Comparison of ENCODE assay signal across 16 cellular contexts in the genomic region with DNA sequence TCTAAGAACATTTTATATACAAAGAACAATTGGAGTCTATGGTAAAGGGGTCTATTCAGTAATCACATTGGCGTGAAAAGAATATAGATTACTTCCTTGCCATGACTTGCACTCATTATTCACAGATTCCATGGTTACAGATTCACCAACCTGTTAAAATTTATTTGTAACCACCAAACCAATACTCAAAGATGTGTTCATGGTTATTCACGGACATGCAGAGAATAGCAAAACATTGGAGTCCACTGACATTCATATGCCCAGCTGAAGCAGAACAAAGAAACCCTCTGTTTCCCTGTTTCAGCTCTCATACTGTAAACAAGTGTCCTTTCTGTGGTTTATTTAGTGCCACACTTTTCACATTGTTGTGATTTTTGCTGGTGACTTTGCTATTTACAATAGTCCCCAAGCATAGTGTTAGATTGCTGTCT.
DNase-seq lines count a peak whose midpoint lies in the region; ATAC-seq and TF ChIP-seq lines count a peak whose summit lies in the region.
"Had no signal": no experiment of that assay in that cellular context is flagged by ENCODE, and none has a peak within 500 bp of the region (broad histone marks: within the 10 kb centered on the region; RNA-seq: fewer than 3 reads in every experiment).

No MANE protein-coding gene starts in this region.

- H3K9me3 Mint-ChIP-seq in WTC11 = no peaks in the 10 kb centered on the region
- H3K9me3 Mint-ChIP-seq in stimulated activated memory B cell treated with anti-CD40 and anti-IgM and Interleukin-4, amounts not matched to agents 10 μg/mL and 1 μg/mL and 100 μg/mL, for 72 hours = peaks cover under 1% of the 10 kb centered on the region

- peak; percentile 1 for DNase-seq in NCI-H345 (lab: John Stamatoyannopoulos, UW)
- no peak for DNase-seq in NCI-H345 treated with DMSO at 0.1 percent for 48 hours (lab: John Stamatoyannopoulos, UW; ENCODE audit: unreplicated experiment)
- no peak for DNase-seq in WTC11 (ENCODE audit: low spot score)
- peak; percentile 16 for DNase-seq in iris pigment epithelial cell (ENCODE audit: low read depth)
- peak; percentile 87 for DNase-seq in superior temporal gyrus (ENCODE audit: extremely low spot score)
- no peak for DNase-seq in AG08396 (ENCODE audit: low spot score)
- DNase-seq: CD4-positive, alpha-beta T cell; effector memory CD4-positive, alpha-beta T cell; gastrocnemius medialis; Karpas-422; NCI-H1436; NCI-H524 treated with DMSO at 0.1 percent for 48 hours; psoas muscle; SW 1271 had no signal

- no peaks in the 10 kb centered on the region for H3K36me3 Mint-ChIP-seq in WTC11
- H3K36me3 Mint-ChIP-seq in stimulated activated memory B cell treated with anti-CD40 and anti-IgM and Interleukin-4, amounts not matched to agents 10 μg/mL and 1 μg/mL and 100 μg/mL, for 72 hours = no peaks in the 10 kb centered on the region

- H3K4me3 Mint-ChIP-seq in WTC11 = no peak overlapping the region
- no peak overlapping the region for H3K4me3 Mint-ChIP-seq in stimulated activated memory B cell treated with anti-CD40 and anti-IgM and Interleukin-4, amounts not matched to agents 10 μg/mL and 1 μg/mL and 100 μg/mL, for 72 hours
- H3K4me3 Mint-ChIP-seq: CD4-positive, alpha-beta T cell had no signal

- ATAC-seq in WTC11 (no peak), HG02885 (IDR thresholded peaks at IDR 0.05; ENCODE audit: poor library complexity, unreplicated experiment) (no peak)
- ATAC-seq in stimulated activated memory B cell treated with anti-CD40 and anti-IgM and Interleukin-4, amounts not matched to agents 10 μg/mL and 1 μg/mL and 100 μg/mL, for 72 hours = no peak
- ATAC-seq: gastrocnemius medialis, psoas muscle had no signal

- CTCF ChIA-PET in WTC11 (lab: Charles Lee) = no interaction called here

- 0 out of 2 replicates have a peak overlapping the region, but pooled peaks have one; percentile 42 for H3K27ac Mint-ChIP-seq in WTC11
- H3K27ac Mint-ChIP-seq in stimulated activated memory B cell treated with anti-CD40 and anti-IgM and Interleukin-4, amounts not matched to agents 10 μg/mL and 1 μg/mL and 100 μg/mL, for 72 hours = no peak overlapping the region
- H3K27ac Mint-ChIP-seq: CD4-positive, alpha-beta T cell had no signal

- no peaks in the 10 kb centered on the region for H3K27me3 Mint-ChIP-seq in WTC11 (ENCODE audit: low read depth)
- H3K27me3 Mint-ChIP-seq in stimulated activated memory B cell treated with anti-CD40 and anti-IgM and Interleukin-4, amounts not matched to agents 10 μg/mL and 1 μg/mL and 100 μg/mL, for 72 hours = no peaks in the 10 kb centered on the region

- no peak for TF ChIP-seq CTCF in WTC11 (IDR thresholded peaks at IDR 0.05)

- POLR2A ChIA-PET in WTC11 (lab: Charles Lee) = no interaction called here

- peaks cover 3% of the 10 kb centered on the region; the same call in 1 of the 2 replicates for H3K4me1 Mint-ChIP-seq in WTC11
- no peaks in the 10 kb centered on the region for H3K4me1 Mint-ChIP-seq in stimulated activated memory B cell treated with anti-CD40 and anti-IgM and Interleukin-4, amounts not matched to agents 10 μg/mL and 1 μg/mL and 100 μg/mL, for 72 hours

TF ChIP-seq in WTC11, 78 proteins besides CTCF, POLR2A, EP300 and RAD21:
- TF ChIP-seq GTF2I (CRISPR knock-in tag; conservative IDR thresholded peaks at IDR 0.05) = no peak
- TF ChIP-seq, protein P1, sequence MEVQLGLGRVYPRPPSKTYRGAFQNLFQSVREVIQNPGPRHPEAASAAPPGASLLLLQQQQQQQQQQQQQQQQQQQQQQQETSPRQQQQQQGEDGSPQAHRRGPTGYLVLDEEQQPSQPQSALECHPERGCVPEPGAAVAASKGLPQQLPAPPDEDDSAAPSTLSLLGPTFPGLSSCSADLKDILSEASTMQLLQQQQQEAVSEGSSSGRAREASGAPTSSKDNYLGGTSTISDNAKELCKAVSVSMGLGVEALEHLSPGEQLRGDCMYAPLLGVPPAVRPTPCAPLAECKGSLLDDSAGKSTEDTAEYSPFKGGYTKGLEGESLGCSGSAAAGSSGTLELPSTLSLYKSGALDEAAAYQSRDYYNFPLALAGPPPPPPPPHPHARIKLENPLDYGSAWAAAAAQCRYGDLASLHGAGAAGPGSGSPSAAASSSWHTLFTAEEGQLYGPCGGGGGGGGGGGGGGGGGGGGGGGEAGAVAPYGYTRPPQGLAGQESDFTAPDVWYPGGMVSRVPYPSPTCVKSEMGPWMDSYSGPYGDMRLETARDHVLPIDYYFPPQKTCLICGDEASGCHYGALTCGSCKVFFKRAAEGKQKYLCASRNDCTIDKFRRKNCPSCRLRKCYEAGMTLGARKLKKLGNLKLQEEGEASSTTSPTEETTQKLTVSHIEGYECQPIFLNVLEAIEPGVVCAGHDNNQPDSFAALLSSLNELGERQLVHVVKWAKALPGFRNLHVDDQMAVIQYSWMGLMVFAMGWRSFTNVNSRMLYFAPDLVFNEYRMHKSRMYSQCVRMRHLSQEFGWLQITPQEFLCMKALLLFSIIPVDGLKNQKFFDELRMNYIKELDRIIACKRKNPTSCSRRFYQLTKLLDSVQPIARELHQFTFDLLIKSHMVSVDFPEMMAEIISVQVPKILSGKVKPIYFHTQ (CRISPR knock-in tag; IDR thresholded peaks at IDR 0.05) = no peak
- TF ChIP-seq, protein P2, sequence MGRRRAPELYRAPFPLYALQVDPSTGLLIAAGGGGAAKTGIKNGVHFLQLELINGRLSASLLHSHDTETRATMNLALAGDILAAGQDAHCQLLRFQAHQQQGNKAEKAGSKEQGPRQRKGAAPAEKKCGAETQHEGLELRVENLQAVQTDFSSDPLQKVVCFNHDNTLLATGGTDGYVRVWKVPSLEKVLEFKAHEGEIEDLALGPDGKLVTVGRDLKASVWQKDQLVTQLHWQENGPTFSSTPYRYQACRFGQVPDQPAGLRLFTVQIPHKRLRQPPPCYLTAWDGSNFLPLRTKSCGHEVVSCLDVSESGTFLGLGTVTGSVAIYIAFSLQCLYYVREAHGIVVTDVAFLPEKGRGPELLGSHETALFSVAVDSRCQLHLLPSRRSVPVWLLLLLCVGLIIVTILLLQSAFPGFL (CRISPR knock-in tag; IDR thresholded peaks at IDR 0.05; ENCODE audit: borderline replicate concordance) = no peak

Comparison
In these comparisons a context has a peak if more than half of its experiments do, and no peak if none do; other contexts are left out.
1. DNase-seq: peak in NCI-H345 (single experiment), iris pigment epithelial cell (single experiment) and superior temporal gyrus (single experiment); none in NCI-H345 treated with DMSO at 0.1 percent for 48 hours (single experiment), WTC11 (single experiment) and AG08396 (single experiment).